In genomic region chr15:89015412-89016097, GRCh38 we compare ENCODE assay signal across 19 cellular contexts.
DNase-seq lines count a peak whose midpoint lies in the region; ATAC-seq and TF ChIP-seq lines count a peak whose summit lies in the region.
"Had no signal": no experiment of that assay in that cellular context is flagged by ENCODE, and none has a peak within 500 bp of the region (broad histone marks: within the 10 kb centered on the region; RNA-seq: fewer than 3 reads in every experiment).

No MANE protein-coding gene starts in this region.

- no peak overlapping the region for H3K56ac ChIP-seq in IMR-90 (ENCODE audit: extremely low read depth, insufficient read depth, low read length)

- intact Hi-C loops in activated CD4-positive, alpha-beta T cell treated with anti-CD3 and anti-CD28 coated beads, Interleukin-2, amount 10 ng/mL, durations not matched to agents 24 days and 14 days (cut with micrococcal nuclease) = no loop called here
- intact Hi-C loops in IMR-90 (cut with micrococcal nuclease) = loop anchor here (5.0 kb wide), 1 partner anchor 358 kb away; no protein-coding TSS in a partner anchor
- intact Hi-C loops in tibial artery (cut with DNase I; ENCODE audit: low total_unique reads) = no loop called here

- POLR2A ChIA-PET in IMR-90 (lab: Charles Lee; ENCODE audit: unreplicated experiment) = no interaction called here

- H3K4me1 ChIP-seq in IMR-90 (ENCODE audit: control insufficient read depth, insufficient read depth, low read length) (peaks cover 9% of the 10 kb centered on the region), tibial artery (peaks cover 0 to 49% (median 42%) of the 10 kb centered on the region in 4 donors)

- H3K14ac ChIP-seq in IMR-90 (replicated peaks; ENCODE audit: low read depth, low read length) = no peak overlapping the region

- no peak overlapping the region for H3K23ac ChIP-seq in IMR-90 (ENCODE audit: low read depth, low read length)

- TF ChIP-seq RAD21 in IMR-90 (IDR thresholded peaks at IDR 0.05; ENCODE audit: low read length) = no peak

- no peak overlapping the region for H4K5ac ChIP-seq in IMR-90 (ENCODE audit: low read depth, low read length)

- no peak overlapping the region for H2BK120ac ChIP-seq in IMR-90 (ENCODE audit: low read depth, low read length)

- in situ Hi-C loops in IMR-90 (cut with MboI; ENCODE audit: low sequenced_read_pairs) = loop anchor here (5.0 to 25.0 kb wide), 2 partner anchors 108 to 528 kb away; no protein-coding TSS in a partner anchor

- no peak overlapping the region for H2BK5ac ChIP-seq in IMR-90 (ENCODE audit: low read depth, low read length, poor library complexity, severe bottlenecking)

- no peak overlapping the region for H2AK5ac ChIP-seq in IMR-90 (ENCODE audit: low read depth, low read length)

- no peak for TF ChIP-seq POLR2A in IMR-90 (IDR thresholded peaks at IDR 0.05; ENCODE audit: low read depth, low read length)

- no peak for TF ChIP-seq CTCF in IMR-90 (conservative IDR thresholded peaks at IDR 0.05; ENCODE audit: low read depth, low read length)
- TF ChIP-seq CTCF in tibial artery (IDR thresholded peaks at IDR 0.05) = no peak

- H4K8ac ChIP-seq in IMR-90 (ENCODE audit: low read depth in 2 of 2, low read length in 2 of 2) = no peak overlapping the region

- no peak overlapping the region for H3K27ac ChIP-seq in IMR-90 (ENCODE audit: insufficient read depth, low read length)
- H3K27ac ChIP-seq in tibial artery = peak overlapping the region; percentile 88 to 89

- peaks cover 4% of the 10 kb centered on the region for H3K9me3 Mint-ChIP-seq in activated CD4-positive, alpha-beta T cell treated with anti-CD3 and anti-CD28 coated beads, Interleukin-2, amount 10 ng/mL, durations not matched to agents 24 days and 14 days
- H3K9me3 Mint-ChIP-seq in activated T-helper 17 cell treated with anti-CD3 and anti-CD28 coated beads, Interleukin-2, amount 50 U/mL, for 72 hours = no peaks in the 10 kb centered on the region

- no peak overlapping the region for H3K18ac ChIP-seq in IMR-90 (ENCODE audit: low read depth, low read length)

- H3K27me3 ChIP-seq in IMR-90 (ENCODE audit: control insufficient read depth, insufficient read depth, low read length) = no peaks in the 10 kb centered on the region
- no peaks in the 10 kb centered on the region for H3K27me3 ChIP-seq in tibial artery
- H3K27me3 ChIP-seq: MG63 had no signal

- H2BK20ac ChIP-seq in IMR-90 (ENCODE audit: low read depth, low read length) = no peak overlapping the region

- H3K4me3 ChIP-seq in IMR-90 (ENCODE audit: insufficient read depth, low read depth, low read length) = no peak overlapping the region
- H3K4me3 ChIP-seq in tibial artery = no peak overlapping the region
- H3K4me3 ChIP-seq: MG63 had no signal

- peak overlapping the region; percentile 18 for H3K27ac Mint-ChIP-seq in activated CD4-positive, alpha-beta T cell treated with anti-CD3 and anti-CD28 coated beads, Interleukin-2, amount 10 ng/mL, durations not matched to agents 24 days and 14 days
- H3K27ac Mint-ChIP-seq in activated T-helper 17 cell treated with anti-CD3 and anti-CD28 coated beads, Interleukin-2, amount 50 U/mL, for 72 hours = no peak overlapping the region

- DNase-seq in activated CD4-positive, alpha-beta T cell treated with anti-CD3 and anti-CD28 coated beads, Interleukin-2, amount 10 ng/mL, durations not matched to agents 24 days and 14 days = no peak
- no peak for DNase-seq in activated CD4-positive, alpha-beta T cell treated with anti-CD3 and anti-CD28 coated beads for 1 hour
- DNase-seq in IMR-90 = no peak
- DNase-seq in tibial artery = no peak
- DNase-seq in kidney tubule cell (ENCODE audit: low spot score) = no peak
- DNase-seq in stimulated activated naive CD8-positive, alpha-beta T cell treated with anti-CD3 and anti-CD28 coated beads, Interleukin-15, Interleukin-2, amounts not matched to agents 100 U/mL and 50 U/mL, for 24 hours = no peak
- DNase-seq: 8988T, KG1, MG63, NCI-H1105 treated with DMSO at 0.1 percent for 48 hours, NCI-H146, NCI-H1930, NCI-H2107, NCI-H446 treated with DMSO at 0.1 percent for 48 hours, NCI-H526, NCI-H82, SHP77 treated with DMSO at 0.1 percent for 48 hours had no signal

- no peak overlapping the region for H3K4me2 ChIP-seq in IMR-90 (ENCODE audit: low read depth, low read length)

- peaks cover 19% of the 10 kb centered on the region for H3K4me1 Mint-ChIP-seq in activated CD4-positive, alpha-beta T cell treated with anti-CD3 and anti-CD28 coated beads, Interleukin-2, amount 10 ng/mL, durations not matched to agents 24 days and 14 days
- H3K4me1 Mint-ChIP-seq in activated T-helper 17 cell treated with anti-CD3 and anti-CD28 coated beads, Interleukin-2, amount 50 U/mL, for 72 hours = peaks cover 4% of the 10 kb centered on the region

- H2AFZ ChIP-seq in IMR-90 (replicated peaks; ENCODE audit: low read length, poor library complexity) = no peak overlapping the region

- H4K91ac ChIP-seq in IMR-90 (ENCODE audit: insufficient read depth, low read depth, low read length) = no peak overlapping the region

- no peak for ATAC-seq in IMR-90 (ENCODE audit: low read depth)
- ATAC-seq in activated T-helper 17 cell treated with anti-CD3 and anti-CD28 coated beads, Interleukin-2, amount 50 U/mL, for 72 hours (replicated peaks) = peak; percentile 75
- ATAC-seq in stimulated activated naive CD8-positive, alpha-beta T cell treated with anti-CD3 and anti-CD28 coated beads, Interleukin-15, Interleukin-2, amounts not matched to agents 100 U/mL and 50 U/mL, for 24 hours = no peak
- ATAC-seq: HepG2 had no signal

- peaks cover 31% of the 10 kb centered on the region for H3K27me3 Mint-ChIP-seq in activated CD4-positive, alpha-beta T cell treated with anti-CD3 and anti-CD28 coated beads, Interleukin-2, amount 10 ng/mL, durations not matched to agents 24 days and 14 days
- H3K27me3 Mint-ChIP-seq in activated T-helper 17 cell treated with anti-CD3 and anti-CD28 coated beads, Interleukin-2, amount 50 U/mL, for 72 hours = no peaks in the 10 kb centered on the region

- H3K9me1 ChIP-seq in IMR-90 (ENCODE audit: insufficient read depth, low read length) = no peaks in the 10 kb centered on the region

- H3K9ac ChIP-seq in IMR-90 (ENCODE audit: low read depth, low read length) = no peak overlapping the region

- CTCF ChIA-PET in IMR-90 (lab: Yijun Ruan, JAX) = interaction anchor here (0.6 to 1.1 kb wide), 2 partner anchors 100 to 104 kb away, joined by 4 to 6 read pairs; no protein-coding TSS in a partner anchor

- dilution Hi-C loops in IMR-90 (cut with HindIII; ENCODE audit: low sequenced_read_pairs, unreplicated experiment) = loop anchor here (25.0 kb wide), 1 partner anchor 103 kb away; the partner anchor contains the start of gene MFGE8

- WGBS in IMR-90 (ENCODE audit: extremely low coverage in 2 of 2, insufficient read length in 1 of 2), 2 experiments = 80% methylated on average over 1 of the region's 5 CpGs; no CpG with 5 or more reads in 1 of the 2 experiments

- no peak overlapping the region for H3K4me3 Mint-ChIP-seq in activated CD4-positive, alpha-beta T cell treated with anti-CD3 and anti-CD28 coated beads, Interleukin-2, amount 10 ng/mL, durations not matched to agents 24 days and 14 days
- H3K4me3 Mint-ChIP-seq in activated T-helper 17 cell treated with anti-CD3 and anti-CD28 coated beads, Interleukin-2, amount 50 U/mL, for 72 hours = no peak overlapping the region

- no peak overlapping the region for H2AK9ac ChIP-seq in IMR-90 (replicated peaks; ENCODE audit: low read depth, low read length, poor library complexity)

- no peaks in the 10 kb centered on the region for H3K9me3 ChIP-seq in IMR-90 (ENCODE audit: control insufficient read depth, insufficient read depth, low read length)
- no peaks in the 10 kb centered on the region for H3K9me3 ChIP-seq in tibial artery
- H3K9me3 ChIP-seq: MG63 had no signal

- H3K36me3 Mint-ChIP-seq in activated CD4-positive, alpha-beta T cell treated with anti-CD3 and anti-CD28 coated beads, Interleukin-2, amount 10 ng/mL, durations not matched to agents 24 days and 14 days (ENCODE audit: low read depth) = no peaks in the 10 kb centered on the region
- no peaks in the 10 kb centered on the region for H3K36me3 Mint-ChIP-seq in activated T-helper 17 cell treated with anti-CD3 and anti-CD28 coated beads, Interleukin-2, amount 50 U/mL, for 72 hours (ENCODE audit: low read depth)

- H3K79me1 ChIP-seq in IMR-90 (ENCODE audit: low read depth in 1 of 2, low read length in 2 of 2) = no peaks in the 10 kb centered on the region

- no peak overlapping the region for H3K4ac ChIP-seq in IMR-90 (ENCODE audit: low read depth, low read length)

- H3K36me3 ChIP-seq in IMR-90 (ENCODE audit: control insufficient read depth, insufficient read depth, low read length) (no peaks in the 10 kb centered on the region), tibial artery (no peaks in the 10 kb centered on the region)
- H3K36me3 ChIP-seq: MG63 had no signal

- no peak overlapping the region for H2BK15ac ChIP-seq in IMR-90 (ENCODE audit: low read depth, low read length)

- no peaks in the 10 kb centered on the region for H4K20me1 ChIP-seq in IMR-90 (ENCODE audit: insufficient read depth, low read length)

- no TSS peak for BruUV-seq in IMR-90 (replicated peaks; lab: Mats Ljungman, UMichigan)

TF ChIP-seq in IMR-90, 13 proteins besides CTCF, POLR2A, EP300 and RAD21:
- TF ChIP-seq CEBPB (IDR thresholded peaks at IDR 0.05; ENCODE audit: low read depth, low read length) (peak; percentile 68), FOS (IDR thresholded peaks at IDR 0.05; ENCODE audit: low read depth, low read length) (no peak)
